In the genomic region with DNA sequence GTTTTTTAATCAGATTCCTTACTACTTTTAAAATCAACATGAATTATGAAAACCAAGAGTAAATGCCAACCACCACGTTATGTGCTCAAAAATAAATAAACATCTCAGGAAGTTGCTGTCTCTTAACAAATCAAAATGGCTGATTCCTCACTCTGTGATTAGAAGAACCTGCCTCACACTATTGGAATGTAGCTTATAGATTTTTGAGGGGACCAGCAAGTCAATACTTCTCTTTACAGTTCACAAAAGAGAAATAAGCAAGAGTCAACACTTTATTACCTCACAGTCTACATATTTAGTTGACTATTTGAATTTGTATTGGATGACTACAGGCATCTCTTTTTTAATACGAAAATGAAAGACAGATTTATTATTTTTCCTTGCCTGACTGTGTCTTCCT, we compare ENCODE assay signal across 15 cellular contexts.
"Had no signal": no experiment of that assay in that cellular context is flagged by ENCODE, and none has a peak within 500 bp of the region (broad histone marks: within the 10 kb centered on the region; RNA-seq: fewer than 3 reads in every experiment).

No MANE protein-coding gene starts in this region.

- H3K4me1 Mint-ChIP-seq: naive B cell, T-cell had no signal

- H3K27me3 ChIP-seq: adrenal gland, heart right ventricle had no signal

- H3K4me3 ChIP-seq: adrenal gland, heart right ventricle, lower lobe of right lung had no signal

- ATAC-seq: heart right ventricle; lower lobe of right lung; stimulated activated naive CD8-positive, alpha-beta T cell treated with anti-CD3 and anti-CD28 coated beads, Interleukin-15, Interleukin-2, amounts not matched to agents 100 U/mL and 50 U/mL, for 24 hours; T-cell had no signal

- H3K36me3 ChIP-seq: adrenal gland, heart right ventricle, lower lobe of right lung had no signal

- H3K27ac ChIP-seq: adrenal gland, heart right ventricle, lower lobe of right lung had no signal

- H3K9me3 ChIP-seq: adrenal gland, heart right ventricle, lower lobe of right lung had no signal

- H3K27ac Mint-ChIP-seq: activated naive CD8-positive, alpha-beta T cell; T-cell; T-helper 2 cell treated with Interferon-gamma antibody and Interleukin-4, amounts not matched to agents 5 μg/mL and 100 μg/mL, for 36 hours had no signal

- FAIRE-seq: endometrium, kidney had no signal

- H3K27me3 Mint-ChIP-seq: activated naive CD8-positive, alpha-beta T cell; naive B cell; T-cell had no signal

- H3K4me3 Mint-ChIP-seq: activated naive CD8-positive, alpha-beta T cell; naive B cell; T-cell; T-helper 2 cell treated with Interferon-gamma antibody and Interleukin-4, amounts not matched to agents 5 μg/mL and 100 μg/mL, for 36 hours had no signal

- H3K4me1 ChIP-seq: adrenal gland, heart right ventricle, lower lobe of right lung had no signal

- H3K36me3 Mint-ChIP-seq: activated naive CD8-positive, alpha-beta T cell; naive B cell; T-cell had no signal

- DNase-seq: activated T-cell treated with anti-CD3 and anti-CD28 coated beads, Interleukin-2, amount 50 U/mL, for 1 hour; adrenal gland; heart right ventricle; kidney; lower lobe of right lung; naive B cell; occipital lobe; retina; stimulated activated CD4-positive, alpha-beta T cell treated with anti-CD3 and anti-CD28 coated beads, Interleukin-12 subunit alpha, Interleukin-12 subunit beta, amount 100 ng/mL, for 4 hours; stimulated activated CD4-positive, alpha-beta T cell treated with anti-CD3 and anti-CD28 coated beads, Interleukin-4, amount 100 ng/mL, for 4 hours; stimulated activated naive CD8-positive, alpha-beta T cell treated with anti-CD3 and anti-CD28 coated beads, Interleukin-15, Interleukin-2, amounts not matched to agents 100 U/mL and 50 U/mL, for 24 hours; T-cell had no signal
